ENCODE assay signal across 17 cellular contexts in the genomic region with DNA sequence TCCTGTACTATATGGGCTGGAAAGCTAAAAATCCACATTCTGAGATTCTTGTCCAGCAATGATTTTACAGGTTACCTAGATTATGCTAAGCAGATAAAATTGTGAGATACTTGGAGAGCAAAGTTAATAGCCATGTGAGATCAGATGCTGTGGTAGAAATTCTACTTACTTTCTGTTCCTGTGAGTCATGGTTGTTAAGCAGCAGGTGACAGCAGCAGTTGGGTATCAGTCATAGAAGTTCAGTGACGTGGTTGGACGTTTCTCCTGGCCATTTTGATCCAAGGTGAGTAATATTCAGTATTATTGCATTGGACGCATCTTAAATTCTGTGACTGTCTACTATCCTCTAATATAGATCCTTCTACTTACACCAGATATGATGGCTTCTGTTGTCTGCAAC.
DNase-seq lines count a peak whose midpoint lies in the region; ATAC-seq and TF ChIP-seq lines count a peak whose summit lies in the region.
"Had no signal": no experiment of that assay in that cellular context is flagged by ENCODE, and none has a peak within 500 bp of the region (broad histone marks: within the 10 kb centered on the region; RNA-seq: fewer than 3 reads in every experiment).

No MANE protein-coding gene starts in this region.

- H3K4me3 ChIP-seq in GM12865 (ENCODE audit: low read depth, low read length) (no peak overlapping the region), suprapubic skin (no peak overlapping the region), upper lobe of left lung (no peak overlapping the region)
- H3K4me3 ChIP-seq: breast epithelium, Peyer's patch had no signal

- H3K4me1 ChIP-seq in suprapubic skin (no peaks in the 10 kb centered on the region), upper lobe of left lung (no peaks in the 10 kb centered on the region)
- H3K4me1 ChIP-seq: breast epithelium, Peyer's patch had no signal

- H3K9me3 ChIP-seq in suprapubic skin (no peaks in the 10 kb centered on the region), upper lobe of left lung (no peaks in the 10 kb centered on the region)
- H3K9me3 ChIP-seq: breast epithelium, Peyer's patch had no signal

- H3K27me3 ChIP-seq in suprapubic skin (no peaks in the 10 kb centered on the region), upper lobe of left lung (no peaks in the 10 kb centered on the region)
- H3K27me3 ChIP-seq: breast epithelium, Peyer's patch had no signal

- TF ChIP-seq CTCF in GM12865 (IDR thresholded peaks at IDR 0.05; ENCODE audit: insufficient read depth, low read depth, low read length, missing control alignments) (no peak), suprapubic skin (IDR thresholded peaks at IDR 0.05) (no peak), upper lobe of left lung (IDR thresholded peaks at IDR 0.05) (no peak)

- H3K36me3 ChIP-seq in suprapubic skin, result no peaks in the 10 kb centered on the region
- no peaks in the 10 kb centered on the region for H3K36me3 ChIP-seq in upper lobe of left lung
- H3K36me3 ChIP-seq: breast epithelium, Peyer's patch had no signal

- DNase-seq in GM12865 (ENCODE audit: low read depth) (peak; percentile 29), suprapubic skin (ENCODE audit: low spot score in 2 of 2) (no peak), NCI-H1436 treated with DMSO at 0.1 percent for 48 hours (lab: John Stamatoyannopoulos, UW) (no peak), upper lobe of left lung (no peak), SW 1271 (lab: John Stamatoyannopoulos, UW) (no peak)
- DNase-seq: activated B cell treated with CpG ODN at 0.5 μM for 24 hours; activated naive CD4-positive, alpha-beta T cell treated with anti-CD3 and anti-CD28 coated beads, Interleukin-2, amount 50 U/mL, for 16 hours; CD4-positive, alpha-beta memory T cell; effector memory CD8-positive, alpha-beta T cell; KBM-7; NCI-H187; NCI-H524; Peyer's patch had no signal

- TF ChIP-seq EP300 in suprapubic skin (IDR thresholded peaks at IDR 0.05) (no peak), upper lobe of left lung (IDR thresholded peaks at IDR 0.05) (no peak)

- WGBS in suprapubic skin, result 86% methylated on average over 3 of the region's 3 CpGs
- 75 to 84% methylated on average over 3 of the region's 3 CpGs for WGBS in upper lobe of left lung, 2 donors

- TF ChIP-seq POLR2A in suprapubic skin (IDR thresholded peaks at IDR 0.05) (no peak), upper lobe of left lung (IDR thresholded peaks at IDR 0.05) (no peak)

- ATAC-seq in GM19438 (IDR thresholded peaks at IDR 0.05; ENCODE audit: low read depth, unreplicated experiment) (peak; percentile 62), HG02840 (IDR thresholded peaks at IDR 0.05; ENCODE audit: low FRiP score, unreplicated experiment) (peak; percentile 52), HG03439 (IDR thresholded peaks at IDR 0.05; ENCODE audit: unreplicated experiment) (peak; percentile 64), upper lobe of left lung (ENCODE audit: low FRiP score in 2 of 2) (no peak)
- ATAC-seq: effector memory CD8-positive, alpha-beta T cell had no signal

- H3K27ac ChIP-seq in suprapubic skin (no peak overlapping the region), upper lobe of left lung (no peak overlapping the region)
- H3K27ac ChIP-seq: breast epithelium, Peyer's patch had no signal

Comparison
In these comparisons a context has a peak if more than half of its experiments do, and no peak if none do; other contexts are left out.
1. ATAC-seq: peak in GM19438 (single experiment), HG02840 (single experiment) and HG03439 (single experiment); none in upper lobe of left lung (0 of 2).